8 cellular contexts compared by ENCODE assay signal in the genomic region with DNA sequence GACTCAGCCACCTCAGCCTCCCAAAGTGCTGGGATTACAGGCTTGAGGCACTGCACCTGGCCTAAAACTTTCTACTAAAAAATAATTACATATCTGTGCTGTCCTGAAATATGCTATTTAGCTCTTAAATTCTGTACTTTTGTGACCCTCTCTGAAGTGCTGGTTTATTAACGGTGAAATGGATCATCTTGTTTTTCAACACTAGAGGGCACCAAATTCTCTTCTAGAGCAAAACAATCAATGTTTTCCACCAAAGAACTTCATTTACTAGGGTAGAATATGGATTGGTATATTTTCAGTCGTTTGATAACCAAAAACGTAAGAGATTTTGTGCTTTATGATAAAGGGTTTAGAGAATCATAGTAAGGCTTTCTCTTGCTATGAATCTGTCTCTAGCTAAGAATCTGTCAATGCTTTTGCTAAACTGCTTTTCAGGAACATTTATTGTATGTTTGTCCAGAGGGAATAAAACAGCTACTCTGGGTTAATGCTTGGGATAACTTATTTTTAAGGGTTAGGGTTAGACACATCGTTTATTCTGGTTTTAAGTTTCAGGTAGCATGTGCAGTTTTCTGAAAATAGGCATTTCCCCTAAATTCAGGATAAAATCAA.
DNase-seq lines count a peak whose midpoint lies in the region; ATAC-seq and TF ChIP-seq lines count a peak whose summit lies in the region.

No MANE protein-coding gene starts in this region.

- H3K9me3 ChIP-seq in heart left ventricle: no peaks in the 10 kb centered on the region

- H3K9me3 Mint-ChIP-seq in nephron: peaks cover 9% of the 10 kb centered on the region

- H3K36me3 ChIP-seq in heart left ventricle: peaks cover 0 to 8% (median 0%) of the 10 kb centered on the region in 9 donors

- H3K36me3 Mint-ChIP-seq in nephron (ENCODE audit: low read depth): peaks cover 11% of the 10 kb centered on the region

- H3K4me1 ChIP-seq in heart left ventricle: no peaks in the 10 kb centered on the region

- ATAC-seq in heart left ventricle (no peak), left ventricle myocardium superior (no peak), HG02884 (IDR thresholded peaks at IDR 0.05; ENCODE audit: unreplicated experiment) (peak; percentile 75)

- no peaks in the 10 kb centered on the region for H3K27me3 ChIP-seq in heart left ventricle

- peak; percentile 51 to 78 (median 61) for TF ChIP-seq CTCF in heart left ventricle (IDR thresholded peaks at IDR 0.05)
- peak; percentile 51 for TF ChIP-seq CTCF in coronary artery (IDR thresholded peaks at IDR 0.05)
- peak; percentile 65 to 76 (median 66) for TF ChIP-seq CTCF in nephron (IDR thresholded peaks at IDR 0.05; ENCODE audit: unreplicated experiment in 3 of 3)

- H3K27ac ChIP-seq in heart left ventricle (no peak overlapping the region), coronary artery (no peak overlapping the region)

- H3K4me3 Mint-ChIP-seq in nephron: no peak overlapping the region

- H3K4me1 Mint-ChIP-seq in nephron: no peaks in the 10 kb centered on the region

- no peaks in the 10 kb centered on the region for H3K27me3 Mint-ChIP-seq in nephron (ENCODE audit: low read depth)

- DNase-seq in heart left ventricle (no peak), left ventricle myocardium superior (no peak), NCI-H2227 treated with DMSO at 0.1 percent for 48 hours (lab: John Stamatoyannopoulos, UW) (peak; percentile 11), coronary artery (ENCODE audit: low spot score) (no peak), DMS79 treated with DMSO at 0.1 percent for 48 hours (lab: John Stamatoyannopoulos, UW) (no peak), activated T-cell treated with anti-CD3 and anti-CD28 coated beads for 4 hours (no peak)

- WGBS in heart left ventricle, 4 donors: 3 to 9% (median 6%) methylated on average over 4 of the region's 4 CpGs

- no peak overlapping the region for H3K27ac Mint-ChIP-seq in nephron

- no peak overlapping the region for H3K4me3 ChIP-seq in heart left ventricle
- no peak overlapping the region for H3K4me3 ChIP-seq in coronary artery

- intact Hi-C loops in heart left ventricle (cut with DNase I): loop anchor here in 6 of 10 donors (2.0 to 5.0 kb wide), 3 partner anchors 382 to 384 kb away; no protein-coding TSS in a partner anchor
- intact Hi-C loops in left ventricle myocardium superior (cut with micrococcal nuclease): loop anchor here (10.0 kb wide), 1 partner anchor 546 kb away; no protein-coding TSS in a partner anchor

- no peak for TF ChIP-seq POLR2A in heart left ventricle (IDR thresholded peaks at IDR 0.05)
